ENCODE assay signal across 8 cellular contexts in the genomic region with DNA sequence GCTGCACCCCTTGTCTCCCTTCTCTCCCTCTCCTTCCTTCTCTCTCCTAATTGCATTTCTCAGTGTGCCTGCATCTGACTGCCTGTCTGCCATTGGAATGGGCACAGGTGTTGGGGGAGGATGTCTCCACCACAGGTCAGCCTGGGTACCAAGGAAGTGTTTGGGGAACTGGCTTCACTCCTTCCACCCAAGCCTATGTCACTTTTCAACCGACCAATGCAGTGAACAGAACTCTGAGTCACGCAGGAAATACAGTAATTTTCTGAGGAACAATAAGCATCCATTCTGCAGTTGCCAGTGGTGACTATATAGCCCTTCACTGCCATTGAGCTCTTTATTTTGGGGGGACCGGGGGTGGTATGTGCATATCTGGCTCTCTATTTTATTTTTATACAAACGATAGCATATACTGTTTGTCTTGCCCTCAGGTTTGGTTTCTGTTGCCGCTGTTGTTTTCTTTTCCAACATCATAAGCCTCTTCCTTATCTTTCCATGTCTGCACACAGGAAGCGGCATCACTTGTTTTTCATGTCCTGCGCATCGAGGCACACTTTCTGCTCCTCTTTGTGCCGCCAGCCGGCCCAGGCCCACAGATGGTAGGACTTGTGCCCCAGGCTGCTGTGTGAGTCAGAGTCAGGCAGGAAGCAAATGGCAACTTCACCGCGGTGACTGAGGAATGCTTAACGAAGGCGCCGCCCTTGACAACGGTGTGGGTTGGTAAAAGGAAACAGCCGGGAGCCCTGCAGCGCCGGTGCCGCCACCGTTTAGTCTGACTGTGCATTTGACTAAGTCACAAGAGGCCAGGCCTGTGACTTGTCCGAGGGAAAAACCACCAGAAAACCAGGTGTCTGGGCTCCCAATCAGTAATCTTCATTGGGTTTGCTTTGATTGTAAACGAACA. TPM values are rescaled to one million over a fixed set of nuclear protein-coding genes. Genes with fewer than 3 reads are reported as not detected.
A peak's percentile ranks its signal among the peaks of the same experiment; 100 is the strongest.
DNase-seq lines count a peak whose midpoint lies in the region; ATAC-seq, FAIRE-seq and TF ChIP-seq lines count a peak whose summit lies in the region.

No MANE protein-coding gene starts in this region.

- whole genome bisulfite sequencing in endodermal cell (ENCODE audit: insufficient coverage in 1 of 2, insufficient read length in 1 of 2), 2 experiments, result 19 to 29% methylated on average over 16 to 23 of the region's 23 CpGs

- CTCF ChIA-PET in activated CD8-positive, alpha-beta memory T cell treated with anti-CD3 and anti-CD28 coated beads, Interleukin-2, amount 10 ng/mL, durations not matched to agents 7 days and 5 days (lab: Charles Lee), result interaction anchor here (1.0 to 1.6 kb wide), 4 partner anchors 24 to 130 kb away, joined by 3 to 6 read pairs (median 5); no protein-coding TSS in a partner anchor

- H3K9me3 ChIP-seq in endodermal cell (ENCODE audit: control insufficient read depth, low read length), result no peaks in the 10 kb centered on the region

- peak overlapping the region; percentile 12 for H3K9ac ChIP-seq in endodermal cell (ENCODE audit: extremely low read depth, low read length, poor library complexity, severe bottlenecking)

- H3K27me3 ChIP-seq in endodermal cell (ENCODE audit: control insufficient read depth, insufficient read depth, low read length, poor library complexity, severe bottlenecking), result no peaks in the 10 kb centered on the region

- no peak overlapping the region for H3K4me3 ChIP-seq in endodermal cell (ENCODE audit: low read length)

- H3K4me1 Mint-ChIP-seq in activated CD8-positive, alpha-beta memory T cell treated with anti-CD3 and anti-CD28 coated beads, Interleukin-2, amount 10 ng/mL, durations not matched to agents 7 days and 5 days, result peaks cover 29% of the 10 kb centered on the region
- H3K4me1 Mint-ChIP-seq in endodermal cell, result peaks cover 8% of the 10 kb centered on the region
- peaks cover 17% of the 10 kb centered on the region for H3K4me1 Mint-ChIP-seq in mesothelial cell of epicardium

- FAIRE-seq in GM18507 (lab: Jason Lieb, UNC), result peak; percentile 82

- H3K27ac ChIP-seq in endodermal cell (ENCODE audit: low read depth, low read length), result peak overlapping the region; percentile 72

- peak; percentile 81 for ATAC-seq in HG03342 (IDR thresholded peaks at IDR 0.05; ENCODE audit: unreplicated experiment)
- peak; percentile 99 for ATAC-seq in activated CD8-positive, alpha-beta memory T cell treated with anti-CD3 and anti-CD28 coated beads, Interleukin-2, amount 10 ng/mL, durations not matched to agents 7 days and 5 days
- ATAC-seq in HG03565 (IDR thresholded peaks at IDR 0.05; ENCODE audit: unreplicated experiment), result no peak

- H3K4me1 ChIP-seq in endodermal cell (ENCODE audit: control insufficient read depth, insufficient read depth, low read length), result no peaks in the 10 kb centered on the region

- no peak for DNase-seq in GM18507 (ENCODE audit: extremely low spot score, insufficient read length, low read depth)
- DNase-seq in NCI-H748 (lab: John Stamatoyannopoulos, UW; ENCODE audit: unreplicated experiment), result peak; percentile 77
- peak; percentile 91 for DNase-seq in activated CD8-positive, alpha-beta memory T cell treated with anti-CD3 and anti-CD28 coated beads, Interleukin-2, amount 10 ng/mL, durations not matched to agents 7 days and 5 days
- peak; percentile 95 for DNase-seq in endodermal cell
- peak; percentile 46 to 77 for DNase-seq in mesothelial cell of epicardium (ENCODE audit: low spot score in 2 of 2, unreplicated experiment in 2 of 2)
- peak; percentile 59 to 78 for DNase-seq in stimulated activated CD8-positive, alpha-beta memory T cell treated with anti-CD3 and anti-CD28 coated beads, Interleukin-15, amount 100 ng/mL, for 4 hours (ENCODE audit: low read depth in 2 of 2)

- H3K4me3 Mint-ChIP-seq in activated CD8-positive, alpha-beta memory T cell treated with anti-CD3 and anti-CD28 coated beads, Interleukin-2, amount 10 ng/mL, durations not matched to agents 7 days and 5 days, result peak overlapping the region; percentile 66
- H3K4me3 Mint-ChIP-seq in endodermal cell (no peak overlapping the region), mesothelial cell of epicardium (peak overlapping the region; percentile 55)

- H3K36me3 Mint-ChIP-seq in activated CD8-positive, alpha-beta memory T cell treated with anti-CD3 and anti-CD28 coated beads, Interleukin-2, amount 10 ng/mL, durations not matched to agents 7 days and 5 days, result peaks cover 3% of the 10 kb centered on the region
- H3K36me3 Mint-ChIP-seq in endodermal cell (ENCODE audit: low read depth) (no peaks in the 10 kb centered on the region), mesothelial cell of epicardium (peaks cover 1% of the 10 kb centered on the region)

- TF ChIP-seq CTCF in endodermal cell (conservative IDR thresholded peaks at IDR 0.05) (no peak), mesothelial cell of epicardium (IDR thresholded peaks at IDR 0.05; ENCODE audit: unreplicated experiment) (no peak)

- no peaks in the 10 kb centered on the region for H3K36me3 ChIP-seq in endodermal cell (ENCODE audit: control insufficient read depth, insufficient read depth, low read length)

- H3K9me3 Mint-ChIP-seq in activated CD8-positive, alpha-beta memory T cell treated with anti-CD3 and anti-CD28 coated beads, Interleukin-2, amount 10 ng/mL, durations not matched to agents 7 days and 5 days (ENCODE audit: low read depth), result peaks cover 2% of the 10 kb centered on the region
- H3K9me3 Mint-ChIP-seq in endodermal cell (peaks cover 3% of the 10 kb centered on the region), mesothelial cell of epicardium (peaks cover 9% of the 10 kb centered on the region)

- peak overlapping the region; percentile 96 for H3K27ac Mint-ChIP-seq in activated CD8-positive, alpha-beta memory T cell treated with anti-CD3 and anti-CD28 coated beads, Interleukin-2, amount 10 ng/mL, durations not matched to agents 7 days and 5 days
- H3K27ac Mint-ChIP-seq in endodermal cell (peak overlapping the region; percentile 59), mesothelial cell of epicardium (peak overlapping the region; percentile 88)

- peaks cover 15% of the 10 kb centered on the region for H3K27me3 Mint-ChIP-seq in activated CD8-positive, alpha-beta memory T cell treated with anti-CD3 and anti-CD28 coated beads, Interleukin-2, amount 10 ng/mL, durations not matched to agents 7 days and 5 days
- H3K27me3 Mint-ChIP-seq in endodermal cell (ENCODE audit: insufficient read depth), result peaks cover 13% of the 10 kb centered on the region
- H3K27me3 Mint-ChIP-seq in mesothelial cell of epicardium (ENCODE audit: low read depth), result peaks cover 1% of the 10 kb centered on the region

RNA-seq across cellular contexts. Expression of gene CDCP1, which starts 21.1 kb away (rescaled TPM):
- 1 to 10 TPM; 5.3 to 7.0 TPM for total RNA-seq in activated CD8-positive, alpha-beta memory T cell treated with anti-CD3 and anti-CD28 coated beads, Interleukin-2, amount 10 ng/mL, durations not matched to agents 7 days and 5 days
- total RNA-seq in endodermal cell, result 10 to 100 TPM in 1 of 2 donors, 1 to 10 TPM in 1; 8.9 to 13.1 TPM
- polyA plus RNA-seq in endodermal cell (2013, experiment 1 of 2), result 0.68 TPM
- 0.37 TPM for polyA plus RNA-seq in endodermal cell (2013, experiment 2 of 2)
- total RNA-seq in mesothelial cell of epicardium, result 1.3 to 1.4 TPM (median 1.3 TPM) in 3 replicates

RNA-seq across cellular contexts. Expression of gene TMEM158, which starts 58.8 kb away (rescaled TPM):
- total RNA-seq in activated CD8-positive, alpha-beta memory T cell treated with anti-CD3 and anti-CD28 coated beads, Interleukin-2, amount 10 ng/mL, durations not matched to agents 7 days and 5 days, result under 1 TPM; 0.15 to 0.35 TPM
- total RNA-seq in endodermal cell, result 1 to 10 TPM in 1 of 2 donors, under 1 TPM in 1; 0.31 to 5.5 TPM
- 16.6 TPM for polyA plus RNA-seq in endodermal cell (2013, experiment 1 of 2)
- 11.6 TPM for polyA plus RNA-seq in endodermal cell (2013, experiment 2 of 2)
- 3.6 to 5.1 TPM (median 4.3 TPM) in 3 replicates for total RNA-seq in mesothelial cell of epicardium
